In the genomic region with DNA sequence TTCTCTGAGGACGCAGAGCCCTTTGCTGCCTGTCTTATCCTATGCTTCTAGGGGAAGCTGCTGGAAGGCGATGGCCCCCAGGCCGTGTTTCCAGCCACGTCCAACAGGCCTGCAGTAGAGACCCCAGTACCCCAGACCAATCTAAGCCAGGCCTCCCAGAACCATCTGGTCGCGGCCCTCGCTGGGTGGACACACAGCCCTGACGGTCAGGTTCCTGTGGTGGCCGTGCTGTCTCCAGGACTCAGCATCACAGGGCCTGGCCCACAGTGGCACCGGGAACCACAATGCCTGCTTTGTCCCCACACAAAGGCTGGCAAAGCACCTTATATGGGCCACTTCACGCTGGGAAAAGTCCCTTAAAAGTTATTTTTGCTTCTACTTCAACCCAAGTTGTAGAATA, we compare ENCODE assay signal across 18 cellular contexts. TPM values are rescaled to one million over a fixed set of nuclear protein-coding genes. Genes with fewer than 3 reads are reported as not detected.
DNase-seq lines count a peak whose midpoint lies in the region; ATAC-seq, FAIRE-seq and TF ChIP-seq lines count a peak whose summit lies in the region.
"Had no signal": no experiment of that assay in that cellular context is flagged by ENCODE, and none has a peak within 500 bp of the region (broad histone marks: within the 10 kb centered on the region; RNA-seq: fewer than 3 reads in every experiment).

No MANE protein-coding gene starts in this region.

- H3K4me1 Mint-ChIP-seq in CD4-positive, alpha-beta T cell (ENCODE audit: low read depth), result peaks cover 91% of the 10 kb centered on the region
- peaks cover 75 to 100% (median 90%) of the 10 kb centered on the region in 7 donors for H3K4me1 Mint-ChIP-seq in naive thymus-derived CD4-positive, alpha-beta T cell

- H3K4me3 Mint-ChIP-seq in CD4-positive, alpha-beta T cell, result peak overlapping the region; percentile 80
- H3K4me3 Mint-ChIP-seq in naive thymus-derived CD4-positive, alpha-beta T cell, result peak overlapping the region in 8 of 10 donors; percentile 53 to 76 (median 74)

- BruUV-seq in HCT116 (replicated peaks; lab: Mats Ljungman, UMichigan), result TSS peak; percentile 25

- no peaks in the 10 kb centered on the region for H3K9me3 Mint-ChIP-seq in CD4-positive, alpha-beta T cell
- H3K9me3 Mint-ChIP-seq in naive thymus-derived CD4-positive, alpha-beta T cell, result peaks cover 0 to 3% (median 0%) of the 10 kb centered on the region in 11 donors

- peaks cover 90% of the 10 kb centered on the region for H3K36me3 Mint-ChIP-seq in CD4-positive, alpha-beta T cell (ENCODE audit: low read depth)
- H3K36me3 Mint-ChIP-seq in naive thymus-derived CD4-positive, alpha-beta T cell, result peaks cover 7 to 32% (median 31%) of the 10 kb centered on the region in 5 donors

- no peaks in the 10 kb centered on the region for H3K9me2 ChIP-seq in HCT116 (ENCODE audit: insufficient read depth)

- peak overlapping the region; percentile 96 for H3K27ac Mint-ChIP-seq in CD4-positive, alpha-beta T cell
- H3K27ac Mint-ChIP-seq in naive thymus-derived CD4-positive, alpha-beta T cell, result peak overlapping the region; percentile 50 to 99 (median 92)

- H3K9me3 ChIP-seq in CD4-positive, alpha-beta T cell (ENCODE audit: control insufficient read depth, low read length), result no peaks in the 10 kb centered on the region
- no peaks in the 10 kb centered on the region for H3K9me3 ChIP-seq in HCT116 (ENCODE audit: control insufficient read depth in 1 of 2, insufficient read depth in 1 of 2, low read depth in 1 of 2, low read length in 2 of 2)
- H3K9me3 ChIP-seq in naive thymus-derived CD4-positive, alpha-beta T cell (ENCODE audit: control insufficient read depth in 2 of 3, low read length in 3 of 3), result no peaks in the 10 kb centered on the region
- H3K9me3 ChIP-seq: sigmoid colon, tibial artery had no signal

- no peak overlapping the region for H3K4me3 ChIP-seq in HCT116 (replicated peaks in 1 of 2; ENCODE audit: low read depth in 1 of 2, low read length in 2 of 2)
- no peak overlapping the region for H3K4me3 ChIP-seq in naive thymus-derived CD4-positive, alpha-beta T cell (ENCODE audit: low read length)
- H3K4me3 ChIP-seq: sigmoid colon, tibial artery had no signal

- POLR2A ChIA-PET in CD4-positive, alpha-beta T cell (lab: Charles Lee), result interaction anchor here (0.8 to 1.6 kb wide), 7 partner anchors 10 to 95 kb away, joined by 3 to 7 read pairs (median 3); no protein-coding TSS in a partner anchor
- POLR2A ChIA-PET in HCT116 (lab: Charles Lee), result no interaction called here
- POLR2A ChIA-PET in naive thymus-derived CD4-positive, alpha-beta T cell (lab: Charles Lee), result interaction anchor here (1.2 to 19.8 kb wide), 6 partner anchors 9 to 95 kb away, joined by 3 to 242 read pairs (median 10); no protein-coding TSS in a partner anchor

- FAIRE-seq in D721Med (lab: Jason Lieb, UNC), result no peak
- FAIRE-seq: frontal cortex had no signal

- no peaks in the 10 kb centered on the region for H3K36me3 ChIP-seq in HCT116 (ENCODE audit: control insufficient read depth in 1 of 2, insufficient read depth in 2 of 2, low read length in 2 of 2)
- H3K36me3 ChIP-seq in naive thymus-derived CD4-positive, alpha-beta T cell (ENCODE audit: control insufficient read depth in 2 of 3, insufficient read depth in 3 of 3, low read length in 3 of 3), result peaks cover 0 to 33% (median 3%) of the 10 kb centered on the region in 3 experiments
- H3K36me3 ChIP-seq: WERI-Rb-1 had no signal

- ATAC-seq in CD4-positive, alpha-beta T cell (ENCODE audit: poor library complexity), result no peak
- ATAC-seq in HCT116, result no peak
- ATAC-seq in naive thymus-derived CD4-positive, alpha-beta T cell, result no peak
- no peak for ATAC-seq in activated CD4-positive, CD25-positive, alpha-beta regulatory T cell treated with anti-CD3 and anti-CD28 coated beads, Interleukin-2, amount 50 U/mL, for 24 hours
- no peak for ATAC-seq in HG03175 (IDR thresholded peaks at IDR 0.05; ENCODE audit: unreplicated experiment)

- H3K27ac ChIP-seq in CD4-positive, alpha-beta T cell (ENCODE audit: low read depth, low read length), result no peak overlapping the region
- H3K27ac ChIP-seq in HCT116 (ENCODE audit: low read depth, low read length), result no peak overlapping the region
- H3K27ac ChIP-seq in caudate nucleus (ENCODE audit: low read depth, low read length), result peak overlapping the region; percentile 96
- peak overlapping the region; percentile 58 for H3K27ac ChIP-seq in naive thymus-derived CD4-positive, alpha-beta T cell (ENCODE audit: low read depth, low read length)
- H3K27ac ChIP-seq: sigmoid colon, tibial artery, WERI-Rb-1 had no signal

- CTCF ChIA-PET in CD4-positive, alpha-beta T cell (lab: Charles Lee), result interaction anchor here (1.0 to 6.1 kb wide), 2 partner anchors 25 to 96 kb away, joined by 4 to 29 read pairs; no protein-coding TSS in a partner anchor
- CTCF ChIA-PET in HCT116 (lab: Charles Lee), result no interaction called here
- CTCF ChIA-PET in naive thymus-derived CD4-positive, alpha-beta T cell (lab: Charles Lee), result interaction anchor here (0.7 kb wide), 1 partner anchor 15 kb away, joined by 3 read pairs; no protein-coding TSS in a partner anchor

- H3K9ac ChIP-seq in HCT116 (ENCODE audit: low read length), result no peak overlapping the region

- H3K27me3 ChIP-seq in CD4-positive, alpha-beta T cell (ENCODE audit: control insufficient read depth, insufficient read depth, low read length), result no peaks in the 10 kb centered on the region
- H3K27me3 ChIP-seq in HCT116 (ENCODE audit: insufficient read depth, low read length), result no peaks in the 10 kb centered on the region
- H3K27me3 ChIP-seq in naive thymus-derived CD4-positive, alpha-beta T cell (ENCODE audit: control insufficient read depth in 2 of 2, insufficient read depth in 2 of 2, low read length in 2 of 2), result no peaks in the 10 kb centered on the region
- H3K27me3 ChIP-seq: sigmoid colon, tibial artery had no signal

- no peak overlapping the region for H3K4me2 ChIP-seq in HCT116 (ENCODE audit: low read length)

- no peaks in the 10 kb centered on the region for H3K27me3 Mint-ChIP-seq in CD4-positive, alpha-beta T cell
- H3K27me3 Mint-ChIP-seq in naive thymus-derived CD4-positive, alpha-beta T cell, result no peaks in the 10 kb centered on the region

- TF ChIP-seq RAD21 in HCT116 (IDR thresholded peaks at IDR 0.05; ENCODE audit: low read depth), result no peak

- TF ChIP-seq CTCF in CD4-positive, alpha-beta T cell (IDR thresholded peaks at IDR 0.05), result no peak
- TF ChIP-seq CTCF in HCT116 (IDR thresholded peaks at IDR 0.05 in 2 of 3, conservative IDR thresholded peaks at IDR 0.05 in 1 of 3; ENCODE audit: borderline replicate concordance in 1 of 3, insufficient read depth in 1 of 3, low read depth in 2 of 3, low read length in 2 of 3), result no peak
- TF ChIP-seq CTCF in D721Med (IDR thresholded peaks at IDR 0.05; ENCODE audit: insufficient read depth, missing control alignments), result no peak

- RAD21 ChIA-PET in HCT116 (lab: Charles Lee; ENCODE audit: low non-redundant PET in 1 of 2, low total read pairs in 2 of 2, uncharacterized antibody in 2 of 2, unreplicated experiment in 2 of 2), result no interaction called here

- no peak for TF ChIP-seq POLR2A in HCT116 (IDR thresholded peaks at IDR 0.05; ENCODE audit: borderline replicate concordance, extremely low read depth, insufficient read depth, insufficient read length)

- DNase-seq in CD4-positive, alpha-beta T cell, result no peak
- no peak for DNase-seq in HCT116 (ENCODE audit: low read depth, low spot score)
- DNase-seq in caudate nucleus (lab: John Stamatoyannopoulos, UW), result peak in 45 of 61 donors; percentile 19 to 79 (median 56)
- no peak for DNase-seq in naive thymus-derived CD4-positive, alpha-beta T cell
- no peak for DNase-seq in DMS79 (lab: John Stamatoyannopoulos, UW)
- DNase-seq in D721Med (ENCODE audit: insufficient read length, low spot score), result no peak
- DNase-seq: DMS 273 treated with DMSO at 0.1 percent for 48 hours, GOT3, KG1, mesenchymal stem cell, NCI-H1048, NCI-H82, sigmoid colon, tibial artery, WERI-Rb-1 had no signal

- intact Hi-C loops in CD4-positive, alpha-beta T cell (cut with DNase I, micrococcal nuclease), result no loop called here
- intact Hi-C loops in HCT116 (cut with micrococcal nuclease), result no loop called here
- intact Hi-C loops in naive thymus-derived CD4-positive, alpha-beta T cell (cut with micrococcal nuclease), result no loop called here

- H2AFZ ChIP-seq in HCT116 (ENCODE audit: low read depth, low read length, poor library complexity, severe bottlenecking), result no peak overlapping the region

- no peaks in the 10 kb centered on the region for H4K20me1 ChIP-seq in HCT116 (ENCODE audit: insufficient read depth)

- no peaks in the 10 kb centered on the region; the same call in 1 of the 2 replicates for H3K79me2 ChIP-seq in HCT116 (ENCODE audit: insufficient read depth, low read length)

- H3K4me1 ChIP-seq in HCT116 (ENCODE audit: control insufficient read depth in 1 of 2, insufficient read depth in 2 of 2, low read length in 2 of 2), result no peaks in the 10 kb centered on the region
- peaks cover 54 to 88% of the 10 kb centered on the region in 2 donors for H3K4me1 ChIP-seq in naive thymus-derived CD4-positive, alpha-beta T cell (ENCODE audit: control insufficient read depth in 2 of 2, insufficient read depth in 2 of 2, low read length in 2 of 2)
- H3K4me1 ChIP-seq: sigmoid colon, tibial artery had no signal

TF ChIP-seq in HCT116, 20 proteins besides CTCF, POLR2A, EP300 and RAD21:
- no peak for TF ChIP-seq CBX3 (IDR thresholded peaks at IDR 0.05; ENCODE audit: low read depth)
- TF ChIP-seq, protein P1, sequence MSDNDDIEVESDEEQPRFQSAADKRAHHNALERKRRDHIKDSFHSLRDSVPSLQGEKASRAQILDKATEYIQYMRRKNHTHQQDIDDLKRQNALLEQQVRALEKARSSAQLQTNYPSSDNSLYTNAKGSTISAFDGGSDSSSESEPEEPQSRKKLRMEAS (IDR thresholded peaks at IDR 0.05), result no peak
- TF ChIP-seq ZNF274 (IDR thresholded peaks at IDR 0.05; ENCODE audit: low read depth, low read length), result no peak
- TF ChIP-seq, protein P2, sequence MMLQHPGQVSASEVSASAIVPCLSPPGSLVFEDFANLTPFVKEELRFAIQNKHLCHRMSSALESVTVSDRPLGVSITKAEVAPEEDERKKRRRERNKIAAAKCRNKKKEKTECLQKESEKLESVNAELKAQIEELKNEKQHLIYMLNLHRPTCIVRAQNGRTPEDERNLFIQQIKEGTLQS (IDR thresholded peaks at IDR 0.05), result no peak

RNA-seq across cellular contexts. Expression of a gene that starts 44.5 kb away (rescaled TPM):
- 100 to 1,000 TPM; 399 to 430 TPM for total RNA-seq in CD4-positive, alpha-beta T cell
- 32.0 TPM for total RNA-seq in HCT116 (2021; ENCODE audit: unreplicated experiment)
- 13.8 and 14.3 TPM in 2 replicates for polyA plus RNA-seq in HCT116 (2012)
- total RNA-seq in naive thymus-derived CD4-positive, alpha-beta T cell, result 100 to 1,000 TPM; 389 to 465 (median 460) TPM
- polyA plus RNA-seq in naive thymus-derived CD4-positive, alpha-beta T cell, result 100 to 1,000 TPM; 114 to 268 TPM

Comparison
In these comparisons a context has a peak if more than half of its experiments do, and no peak if none do; other contexts are left out.
1. DNase-seq: peak in caudate nucleus (45 of 61); none in CD4-positive, alpha-beta T cell (0 of 10), HCT116 (single experiment), naive thymus-derived CD4-positive, alpha-beta T cell (0 of 9), DMS79 (single experiment) and D721Med (single experiment).
2. H3K27ac ChIP-seq: peak in caudate nucleus (single experiment) and naive thymus-derived CD4-positive, alpha-beta T cell (single experiment); none in CD4-positive, alpha-beta T cell (single experiment) and HCT116 (single experiment).
3. RNA of a gene that starts 44.5 kb away (total RNA-seq): 389 to 465 TPM in naive thymus-derived CD4-positive, alpha-beta T cell and 399 to 430 TPM in CD4-positive, alpha-beta T cell; 32.0 TPM in HCT116 (single experiment); every median in the first group is over 10 times any median in the second.